Comparison of ENCODE assay signal across 8 cellular contexts in genomic region chr16:49859139-49859947, GRCh38. TPM values are rescaled to one million over a fixed set of nuclear protein-coding genes. Genes with fewer than 3 reads are reported as not detected.
DNase-seq lines count a peak whose midpoint lies in the region; ATAC-seq and TF ChIP-seq lines count a peak whose summit lies in the region.

No MANE protein-coding gene starts in this region.

- H4K20me1 ChIP-seq in HCT116 (ENCODE audit: insufficient read depth) (no peaks in the 10 kb centered on the region), smooth muscle cell (ENCODE audit: low read depth) (no peaks in the 10 kb centered on the region)

- no peak overlapping the region for H3K4me3 Mint-ChIP-seq in activated naive CD8-positive, alpha-beta T cell treated with anti-CD3 and anti-CD28 coated beads, Interleukin-2, amount 50 U/mL, for 24 hours

- H3K27me3 ChIP-seq in HCT116 (ENCODE audit: insufficient read depth, low read length) (peaks cover 8% of the 10 kb centered on the region; the same call in 1 of the 2 replicates), smooth muscle cell (ENCODE audit: low read depth) (no peaks in the 10 kb centered on the region)

- H3K9me2 ChIP-seq in HCT116 (ENCODE audit: insufficient read depth), result no peaks in the 10 kb centered on the region

- TF ChIP-seq CTCF in HCT116 (IDR thresholded peaks at IDR 0.05 in 2 of 3, conservative IDR thresholded peaks at IDR 0.05 in 1 of 3; ENCODE audit: borderline replicate concordance in 1 of 3, insufficient read depth in 1 of 3, low read depth in 2 of 3, low read length in 2 of 3), result no peak
- no peak for TF ChIP-seq CTCF in smooth muscle cell (IDR thresholded peaks at IDR 0.05; ENCODE audit: borderline replicate concordance, insufficient read depth, poor library complexity, severe bottlenecking)

- intact Hi-C loops in HCT116 (cut with micrococcal nuclease), result loop anchor here (5.0 to 10.0 kb wide), 2 partner anchors 63 to 245 kb away; no protein-coding TSS in a partner anchor

- no peak for TF ChIP-seq POLR2A in HCT116 (IDR thresholded peaks at IDR 0.05; ENCODE audit: borderline replicate concordance, extremely low read depth, insufficient read depth, insufficient read length)

- H3K36me3 Mint-ChIP-seq in activated naive CD8-positive, alpha-beta T cell treated with anti-CD3 and anti-CD28 coated beads, Interleukin-2, amount 50 U/mL, for 24 hours (ENCODE audit: low read depth), result no peaks in the 10 kb centered on the region

- ATAC-seq in HCT116 (no peak), GM19035 (IDR thresholded peaks at IDR 0.05; ENCODE audit: unreplicated experiment) (no peak)
- ATAC-seq in activated naive CD8-positive, alpha-beta T cell treated with anti-CD3 and anti-CD28 coated beads, Interleukin-2, amount 50 U/mL, for 24 hours, result no peak

- CTCF ChIA-PET in HCT116 (lab: Charles Lee), result interaction anchor here (3.0 kb wide), 2 partner anchors 17 to 63 kb away, joined by 23 to 24 read pairs; no protein-coding TSS in a partner anchor

- no peaks in the 10 kb centered on the region for H3K36me3 ChIP-seq in HCT116 (ENCODE audit: control insufficient read depth in 1 of 2, insufficient read depth in 2 of 2, low read length in 2 of 2)
- no peaks in the 10 kb centered on the region for H3K36me3 ChIP-seq in smooth muscle cell (ENCODE audit: low read depth)

- H3K27ac Mint-ChIP-seq in activated naive CD8-positive, alpha-beta T cell treated with anti-CD3 and anti-CD28 coated beads, Interleukin-2, amount 50 U/mL, for 24 hours, result no peak overlapping the region

- H3K9me3 ChIP-seq in HCT116 (ENCODE audit: control insufficient read depth in 1 of 2, insufficient read depth in 1 of 2, low read depth in 1 of 2, low read length in 2 of 2) (no peaks in the 10 kb centered on the region), smooth muscle cell (replicated peaks; ENCODE audit: low read depth) (no peaks in the 10 kb centered on the region)

- H3K4me2 ChIP-seq in HCT116 (ENCODE audit: low read length) (peak overlapping the region; percentile 94), smooth muscle cell (peak overlapping the region; percentile 96)

- POLR2A ChIA-PET in HCT116 (lab: Charles Lee), result interaction anchor here (1.1 kb wide), 1 partner anchor 18 kb away, joined by 3 read pairs; no protein-coding TSS in a partner anchor

- H3K4me1 ChIP-seq in HCT116 (ENCODE audit: control insufficient read depth in 1 of 2, insufficient read depth in 2 of 2, low read length in 2 of 2), result peaks cover 8 to 26% of the 10 kb centered on the region in 2 experiments; a peak in 3 of 4 replicates
- H3K4me1 ChIP-seq in smooth muscle cell (ENCODE audit: low read depth), result no peaks in the 10 kb centered on the region

- peaks cover 10% of the 10 kb centered on the region for H3K4me1 Mint-ChIP-seq in activated naive CD8-positive, alpha-beta T cell treated with anti-CD3 and anti-CD28 coated beads, Interleukin-2, amount 50 U/mL, for 24 hours

- H3K27ac ChIP-seq in HCT116 (ENCODE audit: low read depth, low read length), result no peak overlapping the region
- peak overlapping the region; percentile 63 for H3K27ac ChIP-seq in smooth muscle cell (ENCODE audit: low read depth)

- H3K4me3 ChIP-seq in HCT116 (replicated peaks in 1 of 2; ENCODE audit: low read depth in 1 of 2, low read length in 2 of 2) (peak overlapping the region; percentile 48 to 63), smooth muscle cell (peak overlapping the region; percentile 98)

- H3F3A ChIP-seq in smooth muscle cell (ENCODE audit: low read depth), result peaks cover 3% of the 10 kb centered on the region

- no TSS peak for BruUV-seq in HCT116 (replicated peaks; lab: Mats Ljungman, UMichigan)

- no peaks in the 10 kb centered on the region for H3K9me3 Mint-ChIP-seq in activated naive CD8-positive, alpha-beta T cell treated with anti-CD3 and anti-CD28 coated beads, Interleukin-2, amount 50 U/mL, for 24 hours

- no peak overlapping the region for H3K9ac ChIP-seq in HCT116 (ENCODE audit: low read length)
- peak overlapping the region; percentile 15 for H3K9ac ChIP-seq in smooth muscle cell (ENCODE audit: low read depth)

- peaks cover 35% of the 10 kb centered on the region for H3K27me3 Mint-ChIP-seq in activated naive CD8-positive, alpha-beta T cell treated with anti-CD3 and anti-CD28 coated beads, Interleukin-2, amount 50 U/mL, for 24 hours

- TF ChIP-seq RAD21 in HCT116 (IDR thresholded peaks at IDR 0.05; ENCODE audit: low read depth), result no peak

- no peaks in the 10 kb centered on the region for H3K79me2 ChIP-seq in HCT116 (ENCODE audit: insufficient read depth, low read length)
- no peaks in the 10 kb centered on the region for H3K79me2 ChIP-seq in smooth muscle cell (ENCODE audit: low read depth)

- H2AFZ ChIP-seq in HCT116 (ENCODE audit: low read depth, low read length, poor library complexity, severe bottlenecking), result no peak overlapping the region
- peak overlapping the region; percentile 80 for H2AFZ ChIP-seq in smooth muscle cell (ENCODE audit: low read depth)

- RAD21 ChIA-PET in HCT116 (lab: Charles Lee; ENCODE audit: low non-redundant PET in 1 of 2, low total read pairs in 2 of 2, uncharacterized antibody in 2 of 2, unreplicated experiment in 2 of 2), result no interaction called here

- no peak for DNase-seq in HCT116 (ENCODE audit: low read depth, low spot score)
- DNase-seq in activated naive CD8-positive, alpha-beta T cell treated with anti-CD3 and anti-CD28 coated beads, Interleukin-2, amount 50 U/mL, for 24 hours, result peak; percentile 16
- DNase-seq in iPS-NIHi7 (ENCODE audit: extremely low spot score), result peak; percentile 34
- peak; percentile 48 for DNase-seq in smooth muscle cell (lab: John Stamatoyannopoulos, UW; ENCODE audit: unreplicated experiment)
- no peak for DNase-seq in NCI-H2196 treated with DMSO at 0.1 percent for 48 hours (lab: John Stamatoyannopoulos, UW; ENCODE audit: unreplicated experiment)
- no peak for DNase-seq in stimulated activated naive CD4-positive, alpha-beta T cell treated with Interleukin-2 at 50 U/mL for 16 hours (lab: John Stamatoyannopoulos, UW)
- no peak for DNase-seq in midbrain (lab: John Stamatoyannopoulos, UW)

- WGBS in smooth muscle cell (ENCODE audit: low lambda C conversion rate), result 6% methylated on average over 27 of the region's 28 CpGs

TF ChIP-seq in HCT116, 20 proteins besides CTCF, POLR2A, EP300 and RAD21:
- TF ChIP-seq EGR1 (IDR thresholded peaks at IDR 0.05; ENCODE audit: low read depth) (peak; percentile 25; the same call in 1 of the 2 replicates), ELF1 (IDR thresholded peaks at IDR 0.05; ENCODE audit: borderline replicate concordance, low read depth) (no peak), FOSL1 (IDR thresholded peaks at IDR 0.05; ENCODE audit: low read depth) (no peak)

RNA-seq across cellular contexts. Expression of gene ZNF423, which starts 3.4 kb away (rescaled TPM):
- 0.22 TPM for total RNA-seq in HCT116 (2021; ENCODE audit: unreplicated experiment)
- 0.11 and 0.14 TPM in 2 replicates for polyA plus RNA-seq in HCT116 (2012)
- 4.7 and 7.0 TPM in 2 replicates for total RNA-seq in smooth muscle cell
- polyA plus RNA-seq in smooth muscle cell, result 6.9 and 8.8 TPM in 2 replicates

Comparison
In these comparisons a context has a peak if more than half of its experiments do, and no peak if none do; other contexts are left out.
1. DNase-seq: peak in activated naive CD8-positive, alpha-beta T cell treated with anti-CD3 and anti-CD28 coated beads, Interleukin-2, amount 50 U/mL, for 24 hours (single experiment), iPS-NIHi7 (single experiment) and smooth muscle cell (single experiment); none in HCT116 (single experiment), NCI-H2196 treated with DMSO at 0.1 percent for 48 hours (single experiment), stimulated activated naive CD4-positive, alpha-beta T cell treated with Interleukin-2 at 50 U/mL for 16 hours (single experiment) and midbrain (single experiment).